ENCODE assay signal across 25 cellular contexts in the genomic region with DNA sequence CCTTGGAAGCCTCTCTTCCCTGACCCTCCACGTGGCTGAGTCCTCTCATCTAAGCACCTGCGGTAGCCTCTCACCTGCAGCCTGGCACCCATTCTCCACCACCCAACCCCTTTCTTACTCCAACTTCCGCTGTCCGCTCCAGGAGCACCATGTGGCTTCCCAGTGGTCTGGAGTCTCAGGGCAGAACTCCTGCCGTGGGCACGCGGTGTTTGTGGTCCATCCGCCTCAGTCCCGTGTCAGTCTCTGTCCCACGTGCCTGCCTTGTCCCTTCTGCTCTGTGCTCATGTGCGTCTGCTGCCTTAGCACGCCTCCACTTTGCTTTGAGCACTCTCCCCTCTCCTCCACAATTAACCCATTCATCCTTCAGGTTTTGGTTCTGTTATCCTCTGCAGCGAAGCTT.
"Had no signal": no experiment of that assay in that cellular context is flagged by ENCODE, and none has a peak within 500 bp of the region (broad histone marks: within the 10 kb centered on the region; RNA-seq: fewer than 3 reads in every experiment).

No MANE protein-coding gene starts in this region.

- FAIRE-seq: urothelium cell line had no signal

- H3K36me3 Mint-ChIP-seq: activated CD4-positive, alpha-beta memory T cell treated with anti-CD3 and anti-CD28 coated beads for 36 hours; activated naive CD4-positive, alpha-beta T cell treated with anti-CD3 and anti-CD28 coated beads, Interleukin-2, amount 50 U/mL, for 72 hours had no signal

- H3K36me3 ChIP-seq: gastrocnemius medialis, left ventricle myocardium inferior, suprapubic skin had no signal

- H3K9ac ChIP-seq: parathyroid adenoma had no signal

- H3K9me3 ChIP-seq: gastrocnemius medialis, left ventricle myocardium inferior, psoas muscle, suprapubic skin, tibial nerve had no signal

- H3K27me3 ChIP-seq: gastrocnemius medialis, suprapubic skin, tibial nerve had no signal

- H3K79me2 ChIP-seq: parathyroid adenoma had no signal

- H3K4me1 ChIP-seq: gastrocnemius medialis, parathyroid adenoma, psoas muscle, tibial nerve had no signal

- H3K27ac ChIP-seq: epithelial cell of prostate, gastrocnemius medialis, left ventricle myocardium inferior, parathyroid adenoma, psoas muscle, suprapubic skin, tibial nerve had no signal

- H3K27ac Mint-ChIP-seq: activated CD4-positive, alpha-beta memory T cell treated with anti-CD3 and anti-CD28 coated beads for 36 hours; activated CD4-positive, alpha-beta T cell treated with anti-CD3 and anti-CD28 coated beads, Interleukin-2, amount 10 ng/mL, durations not matched to agents 24 days and 14 days; activated naive CD4-positive, alpha-beta T cell treated with anti-CD3 and anti-CD28 coated beads, Interleukin-2, amount 50 U/mL, for 72 hours; activated T-helper 17 cell treated with anti-CD3 and anti-CD28 coated beads, Interleukin-2, amount 50 U/mL, for 72 hours; stimulated activated memory B cell treated with anti-CD40 and anti-IgM and Interleukin-4, amounts not matched to agents 10 μg/mL and 1 μg/mL and 100 μg/mL, for 72 hours; T-helper 2 cell treated with Interferon-gamma antibody and Interleukin-4, amounts not matched to agents 5 μg/mL and 100 μg/mL, for 36 hours had no signal

- H3K27me3 Mint-ChIP-seq: activated CD4-positive, alpha-beta memory T cell treated with anti-CD3 and anti-CD28 coated beads for 36 hours; activated CD4-positive, alpha-beta T cell treated with anti-CD3 and anti-CD28 coated beads, Interleukin-2, amount 10 ng/mL, durations not matched to agents 24 days and 14 days; activated T-helper 17 cell treated with anti-CD3 and anti-CD28 coated beads, Interleukin-2, amount 50 U/mL, for 72 hours; stimulated activated memory B cell treated with anti-CD40 and anti-IgM and Interleukin-4, amounts not matched to agents 10 μg/mL and 1 μg/mL and 100 μg/mL, for 72 hours had no signal

- H3K4me3 ChIP-seq: gastrocnemius medialis, left ventricle myocardium inferior, lung, psoas muscle, smooth muscle cell, suprapubic skin, tibial nerve had no signal

- H3K4me3 Mint-ChIP-seq: activated CD4-positive, alpha-beta memory T cell treated with anti-CD3 and anti-CD28 coated beads for 36 hours; activated CD4-positive, alpha-beta T cell treated with anti-CD3 and anti-CD28 coated beads, Interleukin-2, amount 10 ng/mL, durations not matched to agents 24 days and 14 days; activated T-cell treated with anti-CD3 and anti-CD28 coated beads, Interleukin-2, amount 50 U/mL, for 4 hours; activated T-helper 17 cell treated with anti-CD3 and anti-CD28 coated beads, Interleukin-2, amount 50 U/mL, for 72 hours; nephron; stimulated activated memory B cell treated with anti-CD40 and anti-IgM and Interleukin-4, amounts not matched to agents 10 μg/mL and 1 μg/mL and 100 μg/mL, for 72 hours; T-helper 2 cell treated with Interferon-gamma antibody and Interleukin-4, amounts not matched to agents 5 μg/mL and 100 μg/mL, for 36 hours had no signal

- DNase-seq: activated CD4-positive, alpha-beta memory T cell treated with anti-CD3 and anti-CD28 coated beads for 36 hours; activated CD4-positive, alpha-beta T cell treated with anti-CD3 and anti-CD28 coated beads, Interleukin-2, amount 10 ng/mL, durations not matched to agents 24 days and 14 days; activated CD8-positive, alpha-beta memory T cell treated with anti-CD3 and anti-CD28 coated beads, Interleukin-2, amount 50 U/mL, for 4 hours; activated T-cell treated with anti-CD3 and anti-CD28 coated beads, Interleukin-2, amount 50 U/mL, for 4 hours; anterior cingulate cortex; gastrocnemius medialis; left ventricle myocardium inferior; nucleus accumbens; psoas muscle; stimulated activated CD4-positive, alpha-beta T cell treated with anti-CD3 and anti-CD28 coated beads, Interleukin-1b, Interleukin-23, amount 100 ng/mL, for 48 hours; stimulated activated CD4-positive, alpha-beta T cell treated with anti-CD3 and anti-CD28 coated beads, Interleukin-4, amount 100 ng/mL, for 4 hours; stimulated activated CD8-positive, alpha-beta memory T cell treated with anti-CD3 and anti-CD28 coated beads, Interleukin-4, amount 100 ng/mL, for 48 hours; T-helper 1 cell had no signal

- H3K9me3 Mint-ChIP-seq: activated CD4-positive, alpha-beta memory T cell treated with anti-CD3 and anti-CD28 coated beads for 36 hours; activated CD4-positive, alpha-beta T cell treated with anti-CD3 and anti-CD28 coated beads, Interleukin-2, amount 10 ng/mL, durations not matched to agents 24 days and 14 days; activated naive CD4-positive, alpha-beta T cell treated with anti-CD3 and anti-CD28 coated beads, Interleukin-2, amount 50 U/mL, for 72 hours; activated T-cell treated with anti-CD3 and anti-CD28 coated beads, Interleukin-2, amount 50 U/mL, for 4 hours; activated T-helper 17 cell treated with anti-CD3 and anti-CD28 coated beads, Interleukin-2, amount 50 U/mL, for 72 hours; nephron; stimulated activated memory B cell treated with anti-CD40 and anti-IgM and Interleukin-4, amounts not matched to agents 10 μg/mL and 1 μg/mL and 100 μg/mL, for 72 hours; T-helper 2 cell treated with Interferon-gamma antibody and Interleukin-4, amounts not matched to agents 5 μg/mL and 100 μg/mL, for 36 hours had no signal

- H3K4me1 Mint-ChIP-seq: activated T-helper 17 cell treated with anti-CD3 and anti-CD28 coated beads, Interleukin-2, amount 50 U/mL, for 72 hours; stimulated activated memory B cell treated with anti-CD40 and anti-IgM and Interleukin-4, amounts not matched to agents 10 μg/mL and 1 μg/mL and 100 μg/mL, for 72 hours had no signal

- H3K4me2 ChIP-seq: smooth muscle cell had no signal

- H2AFZ ChIP-seq: parathyroid adenoma had no signal
